ENCODE assay signal across 10 cellular contexts in the genomic region with DNA sequence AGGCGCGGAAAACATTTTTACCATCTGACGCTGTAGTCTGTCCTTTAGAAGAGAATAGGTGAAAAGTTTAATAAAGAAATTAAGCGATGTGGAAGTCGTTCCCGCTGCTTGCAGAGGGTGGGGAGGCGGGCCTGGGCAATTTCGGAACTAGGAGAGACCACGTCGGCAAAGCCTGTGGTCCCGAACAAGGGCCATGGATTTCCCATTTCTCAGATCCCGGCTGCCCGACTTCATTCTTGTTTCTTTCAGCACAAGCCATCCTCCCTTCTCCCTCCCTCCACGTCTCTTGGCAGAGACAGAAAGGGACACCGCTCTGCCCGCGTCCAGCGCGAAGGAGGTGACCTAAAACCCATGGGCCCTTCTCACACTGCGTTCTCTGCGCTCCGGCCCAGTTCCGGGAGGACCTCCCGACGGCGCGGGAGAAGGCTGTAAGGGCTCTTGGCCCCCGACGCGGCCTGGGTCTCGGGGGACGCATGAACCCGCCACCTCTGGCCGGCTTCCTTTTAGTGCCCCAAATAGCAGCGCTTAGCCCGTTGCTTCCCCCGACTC. TPM values are rescaled to one million over a fixed set of nuclear protein-coding genes. Genes with fewer than 3 reads are reported as not detected.
DNase-seq lines count a peak whose midpoint lies in the region; ATAC-seq, FAIRE-seq and TF ChIP-seq lines count a peak whose summit lies in the region.
"Had no signal": no experiment of that assay in that cellular context is flagged by ENCODE, and none has a peak within 500 bp of the region (broad histone marks: within the 10 kb centered on the region; RNA-seq: fewer than 3 reads in every experiment).

No MANE protein-coding gene starts in this region.

- H3K4me3 ChIP-seq in brain microvascular endothelial cell (ENCODE audit: low read depth, low read length) (peak overlapping the region; percentile 52), kidney (ENCODE audit: low read length in 2 of 2) (peak overlapping the region; percentile 1 to 63), suprapubic skin (peak overlapping the region; percentile 91)

- H3K4me1 Mint-ChIP-seq in activated CD4-positive, alpha-beta T cell treated with anti-CD3 and anti-CD28 coated beads for 36 hours = peaks cover 54% of the 10 kb centered on the region

- H3K9me3 ChIP-seq in kidney (ENCODE audit: control insufficient read depth in 1 of 2, low read length in 2 of 2) (no peaks in the 10 kb centered on the region), suprapubic skin (no peaks in the 10 kb centered on the region)
- H3K9me3 ChIP-seq: adrenal gland, pancreas had no signal

- no peak for DNase-seq in activated CD4-positive, alpha-beta T cell treated with anti-CD3 and anti-CD28 coated beads for 36 hours
- no peak for DNase-seq in activated CD4-positive, alpha-beta T cell treated with anti-CD3 and anti-CD28 coated beads, Interleukin-2, amount 50 U/mL, for 1 hour
- DNase-seq in brain microvascular endothelial cell = no peak
- peak; percentile 79 for DNase-seq in kidney
- DNase-seq in suprapubic skin (ENCODE audit: low spot score in 2 of 2) = peak in 1 of 2 donors; percentile 63
- DNase-seq in kidney glomerular epithelial cell (lab: John Stamatoyannopoulos, UW) = no peak
- DNase-seq in HTR-8/SVneo (ENCODE audit: insufficient read length, low spot score) = no peak

- peaks cover 0 to 23% of the 10 kb centered on the region in 2 donors for H3K4me1 ChIP-seq in kidney (ENCODE audit: control insufficient read depth in 1 of 2, insufficient read depth in 1 of 2, low read depth in 1 of 2, low read length in 2 of 2)
- peaks cover 51% of the 10 kb centered on the region for H3K4me1 ChIP-seq in suprapubic skin

- CTCF ChIA-PET in activated CD4-positive, alpha-beta T cell treated with anti-CD3 and anti-CD28 coated beads for 36 hours (lab: Charles Lee) = no interaction called here

- peaks cover 25% of the 10 kb centered on the region for H3K27me3 Mint-ChIP-seq in activated CD4-positive, alpha-beta T cell treated with anti-CD3 and anti-CD28 coated beads for 36 hours

- TF ChIP-seq CTCF in brain microvascular endothelial cell (IDR thresholded peaks at IDR 0.05; ENCODE audit: low read depth, low read length, missing control alignments) = no peak
- TF ChIP-seq CTCF in kidney (IDR thresholded peaks at IDR 0.05; ENCODE audit: borderline replicate concordance, extremely low read depth, insufficient read depth) = no peak
- no peak for TF ChIP-seq CTCF in suprapubic skin (IDR thresholded peaks at IDR 0.05)

- POLR2A ChIA-PET in activated CD4-positive, alpha-beta T cell treated with anti-CD3 and anti-CD28 coated beads for 36 hours (lab: Charles Lee) = interaction anchor here (0.6 kb wide), 1 partner anchor 307 kb away, joined by 3 read pairs; no protein-coding TSS in a partner anchor

- H3K9ac ChIP-seq in kidney (ENCODE audit: low read length in 2 of 2) = peak overlapping the region in 1 of 2 donors; percentile 26

- WGBS in suprapubic skin = 26% methylated on average over 37 of the region's 37 CpGs

- no peak for TF ChIP-seq POLR2A in suprapubic skin (IDR thresholded peaks at IDR 0.05)

- peak overlapping the region; percentile 90 for H3K4me3 Mint-ChIP-seq in activated CD4-positive, alpha-beta T cell treated with anti-CD3 and anti-CD28 coated beads for 36 hours

- peaks cover 6% of the 10 kb centered on the region for H3K27me3 ChIP-seq in brain microvascular endothelial cell (replicated peaks)
- H3K27me3 ChIP-seq in suprapubic skin = peaks cover 22% of the 10 kb centered on the region
- H3K27me3 ChIP-seq: adrenal gland had no signal

- peak overlapping the region; percentile 2 for H3K27ac ChIP-seq in brain microvascular endothelial cell
- no peak overlapping the region for H3K27ac ChIP-seq in kidney (ENCODE audit: low read depth in 2 of 2, low read length in 2 of 2)
- H3K27ac ChIP-seq in suprapubic skin = no peak overlapping the region
- H3K27ac ChIP-seq: adrenal gland, pancreas had no signal

- H3K36me3 ChIP-seq in brain microvascular endothelial cell (replicated peaks) (no peaks in the 10 kb centered on the region), kidney (ENCODE audit: control insufficient read depth in 1 of 2, insufficient read depth in 2 of 2, low read length in 2 of 2) (no peaks in the 10 kb centered on the region), suprapubic skin (no peaks in the 10 kb centered on the region)
- H3K36me3 ChIP-seq: adrenal gland, pancreas had no signal

- H3K27ac Mint-ChIP-seq in activated CD4-positive, alpha-beta T cell treated with anti-CD3 and anti-CD28 coated beads for 36 hours = peak overlapping the region; percentile 83

- TF ChIP-seq EP300 in suprapubic skin (IDR thresholded peaks at IDR 0.05) = no peak

- FAIRE-seq in kidney (lab: Jason Lieb, UNC) = no peak
- no peak for FAIRE-seq in HTR-8/SVneo (lab: Jason Lieb, UNC)
- FAIRE-seq: pancreas had no signal

- no peak for ATAC-seq in activated CD4-positive, alpha-beta T cell treated with anti-CD3 and anti-CD28 coated beads for 36 hours
- no peak for ATAC-seq in GM21786 (IDR thresholded peaks at IDR 0.05; ENCODE audit: unreplicated experiment)
- ATAC-seq: pancreas had no signal

- H3K9me3 Mint-ChIP-seq in activated CD4-positive, alpha-beta T cell treated with anti-CD3 and anti-CD28 coated beads for 36 hours (ENCODE audit: low read depth) = no peaks in the 10 kb centered on the region

- intact Hi-C loops in activated CD4-positive, alpha-beta T cell treated with anti-CD3 and anti-CD28 coated beads for 36 hours (cut with DNase I, micrococcal nuclease) = loop anchor here (1.0 to 10.0 kb wide), 5 partner anchors 252 to 586 kb away; no protein-coding TSS in a partner anchor
- intact Hi-C loops in kidney (cut with DNase I) = no loop called here

- peaks cover 9% of the 10 kb centered on the region for H3K36me3 Mint-ChIP-seq in activated CD4-positive, alpha-beta T cell treated with anti-CD3 and anti-CD28 coated beads for 36 hours (ENCODE audit: low read depth)

- in situ Hi-C loops in brain microvascular endothelial cell (cut with HindIII; ENCODE audit: low pct_ligation_motif_present, low sequenced_read_pairs) = no loop called here

RNA-seq across cellular contexts. Expression of gene BCL2L11, which starts 2.2 kb away (rescaled TPM):
- total RNA-seq in activated CD4-positive, alpha-beta T cell treated with anti-CD3 and anti-CD28 coated beads for 36 hours = 10 to 100 TPM; 18.2 to 28.6 TPM
- total RNA-seq in kidney (32.7 TPM), suprapubic skin (10 to 100 TPM in 3 of 4 donors, 1 to 10 TPM in 1; 8.9 to 27.0 (median 18.0) TPM)
- 6.5 TPM for polyA plus RNA-seq in kidney (ENCODE audit: insufficient read depth, low read depth, low replicate concordance)

Comparison
In these comparisons a context has a peak if more than half of its experiments do, and no peak if none do; other contexts are left out.
1. H3K4me3 ChIP-seq: peak in every context shown above with its lines; median percentile 91 in suprapubic skin; 52 in brain microvascular endothelial cell; 32 in kidney.